8 cellular contexts compared by ENCODE assay signal in genomic region chr10:68406815-68407585, GRCh38. TPM values are rescaled to one million over a fixed set of nuclear protein-coding genes. Genes with fewer than 3 reads are reported as not detected.
DNase-seq lines count a peak whose midpoint lies in the region; ATAC-seq and TF ChIP-seq lines count a peak whose summit lies in the region.

A gene with protein sequence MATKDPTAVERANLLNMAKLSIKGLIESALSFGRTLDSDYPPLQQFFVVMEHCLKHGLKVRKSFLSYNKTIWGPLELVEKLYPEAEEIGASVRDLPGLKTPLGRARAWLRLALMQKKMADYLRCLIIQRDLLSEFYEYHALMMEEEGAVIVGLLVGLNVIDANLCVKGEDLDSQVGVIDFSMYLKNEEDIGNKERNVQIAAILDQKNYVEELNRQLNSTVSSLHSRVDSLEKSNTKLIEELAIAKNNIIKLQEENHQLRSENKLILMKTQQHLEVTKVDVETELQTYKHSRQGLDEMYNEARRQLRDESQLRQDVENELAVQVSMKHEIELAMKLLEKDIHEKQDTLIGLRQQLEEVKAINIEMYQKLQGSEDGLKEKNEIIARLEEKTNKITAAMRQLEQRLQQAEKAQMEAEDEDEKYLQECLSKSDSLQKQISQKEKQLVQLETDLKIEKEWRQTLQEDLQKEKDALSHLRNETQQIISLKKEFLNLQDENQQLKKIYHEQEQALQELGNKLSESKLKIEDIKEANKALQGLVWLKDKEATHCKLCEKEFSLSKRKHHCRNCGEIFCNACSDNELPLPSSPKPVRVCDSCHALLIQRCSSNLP (minus strand): TSS chr10:68407277. CDS start chr10:68407189, 88 bp downstream.

- ATAC-seq in GM19397 (IDR thresholded peaks at IDR 0.05; ENCODE audit: unreplicated experiment) (peak; percentile 98), HG03565 (IDR thresholded peaks at IDR 0.05; ENCODE audit: unreplicated experiment) (peak; percentile 85)

- peak; percentile 20 for TF ChIP-seq CTCF in epithelial cell of esophagus (IDR thresholded peaks at IDR 0.05; ENCODE audit: insufficient read depth, low read depth, low read length, missing control alignments)

- DNase-seq in COLO829 (ENCODE audit: low spot score) (peak; percentile 31), NOMO-1 treated with dmso at 0.1 percent for 144 hours (lab: John Stamatoyannopoulos, UW; ENCODE audit: unreplicated experiment) (peak; percentile 48), activated T-cell treated with anti-CD3 and anti-CD28 coated beads for 1 hour (ENCODE audit: low read depth) (peak; percentile 65), epithelial cell of esophagus (ENCODE audit: low read depth) (peak; percentile 78), mucosa of gallbladder (ENCODE audit: low spot score) (peak; percentile 64)
- peak; percentile 50 to 58 for DNase-seq in stimulated activated CD8-positive, alpha-beta memory T cell treated with anti-CD3 and anti-CD28 coated beads, Interleukin-4, amount 100 ng/mL, for 4 hours (ENCODE audit: low read depth in 2 of 2, low spot score in 1 of 2)

- H3K4me3 ChIP-seq in epithelial cell of esophagus (ENCODE audit: low read length), result peak within 1 kb of the TSS; percentile 91

RNA-seq across cellular contexts. Expression of the gene that starts here (rescaled TPM):
- total RNA-seq in mucosa of gallbladder, result 25.0 TPM

Comparison
In these comparisons a context has a peak if more than half of its experiments do, and no peak if none do; other contexts are left out.
1. Peak in every context shown above with its lines: DNase-seq, ATAC-seq and H3K4me3 ChIP-seq.